1 cellular context compared by ENCODE assay signal in genomic region chr20:3470627-3471396, GRCh38.
TF ChIP-seq lines count a peak whose summit lies in the region.

TSS of gene ATRN (plus strand) at chr20:3471018. CDS start at chr20:3471108, 90 bp downstream.

TF ChIP-seq in GM12878, 131 proteins besides CTCF, POLR2A, EP300 and RAD21 (continued from another document):
- 0 out of 2 replicates have a peak, but pooled peaks have one; percentile 6 for TF ChIP-seq REST (IDR thresholded peaks at IDR 0.05; ENCODE audit: low read depth, low read length)
- peak; percentile 48; the same call in 1 of the 2 replicates for TF ChIP-seq NBN (IDR thresholded peaks at IDR 0.05)
- TF ChIP-seq RUNX3 (IDR thresholded peaks at IDR 0.05; ENCODE audit: low read length) = peak; percentile 65
- TF ChIP-seq RCOR1 (conservative IDR thresholded peaks at IDR 0.05; ENCODE audit: low read depth, low read length) = 0 out of 2 replicates have a peak, but pooled peaks have one; percentile 41
- TF ChIP-seq EGR1 (IDR thresholded peaks at IDR 0.05; ENCODE audit: borderline replicate concordance in 1 of 2, low read depth in 2 of 2, low read length in 2 of 2) = peak; percentile 97 to 100
- peak; percentile 68; the same call in 1 of the 2 replicates for TF ChIP-seq STAT1 (conservative IDR thresholded peaks at IDR 0.05)
- TF ChIP-seq FOXK2 (IDR thresholded peaks at IDR 0.05) = no peak
- TF ChIP-seq BHLHE40 (IDR thresholded peaks at IDR 0.05; ENCODE audit: borderline replicate concordance in 1 of 2, low read depth in 2 of 2, low read length in 1 of 2) = peak; percentile 77 to 92
- peak; percentile 85; the same call in 1 of the 2 replicates for TF ChIP-seq SMAD5 (IDR thresholded peaks at IDR 0.05; ENCODE audit: low read depth)
- TF ChIP-seq CREB1 (IDR thresholded peaks at IDR 0.05; ENCODE audit: low read depth) = peak; percentile 79
- no peak for TF ChIP-seq JUNB (IDR thresholded peaks at IDR 0.05)
- TF ChIP-seq IKZF1 (conservative IDR thresholded peaks at IDR 0.05) = peak; percentile 85
- peak; percentile 85 for TF ChIP-seq GATAD2B (conservative IDR thresholded peaks at IDR 0.05; ENCODE audit: low read depth)
- peak; percentile 69; the same call in 1 of the 2 replicates for TF ChIP-seq TBL1XR1 (IDR thresholded peaks at IDR 0.05; ENCODE audit: low read depth, low read length)
- 0 out of 2 replicates have a peak, but pooled peaks have one; percentile 40 for TF ChIP-seq CHD2 (IDR thresholded peaks at IDR 0.05; ENCODE audit: borderline replicate concordance, low read depth, low read length)
- TF ChIP-seq POU2F2 (IDR thresholded peaks at IDR 0.05; ENCODE audit: borderline replicate concordance, low read depth, low read length) = 0 out of 3 replicates have a peak, but pooled peaks have one; percentile 36
- TF ChIP-seq MEF2A (IDR thresholded peaks at IDR 0.05; ENCODE audit: insufficient read depth, low read depth, low read length) = 0 out of 2 replicates have a peak, but pooled peaks have one; percentile 18
- 0 out of 2 replicates have a peak, but pooled peaks have one; percentile 4 for TF ChIP-seq RB1 (IDR thresholded peaks at IDR 0.05; ENCODE audit: borderline replicate concordance)
- 0 out of 2 replicates have a peak, but pooled peaks have one; percentile 60 for TF ChIP-seq MLLT1 (IDR thresholded peaks at IDR 0.05)
- peak; percentile 61; the same call in 1 of the 2 replicates for TF ChIP-seq TARDBP (IDR thresholded peaks at IDR 0.05; ENCODE audit: borderline replicate concordance)
- no peak for TF ChIP-seq ZBTB11 (CRISPR knock-in tag; IDR thresholded peaks at IDR 0.05)
- peak; percentile 68; the same call in 1 of the 2 replicates for TF ChIP-seq BACH1 (IDR thresholded peaks at IDR 0.05; ENCODE audit: borderline replicate concordance)
- TF ChIP-seq MXI1 (IDR thresholded peaks at IDR 0.05; ENCODE audit: low read depth, low read length) = no peak
- TF ChIP-seq MYB (IDR thresholded peaks at IDR 0.05; ENCODE audit: borderline replicate concordance, low read depth, low read length) = no peak
- TF ChIP-seq HCFC1 (IDR thresholded peaks at IDR 0.05; ENCODE audit: low read length) = peak; percentile 64
- TF ChIP-seq KLF5 (IDR thresholded peaks at IDR 0.05; ENCODE audit: partially characterized antibody) = peak; percentile 40
- TF ChIP-seq POLR2AphosphoS5 (IDR thresholded peaks at IDR 0.05; ENCODE audit: low read length) = peak; percentile 95
- peak; percentile 45 for TF ChIP-seq BCL3 (IDR thresholded peaks at IDR 0.05; ENCODE audit: borderline replicate concordance, insufficient read depth, low read depth, low read length, poor library complexity, severe bottlenecking)
- TF ChIP-seq SP1 (IDR thresholded peaks at IDR 0.05; ENCODE audit: low read depth, low read length) = peak; percentile 79
- TF ChIP-seq ZNF207 (IDR thresholded peaks at IDR 0.05; ENCODE audit: borderline replicate concordance) = 0 out of 2 replicates have a peak, but pooled peaks have one; percentile 22
- TF ChIP-seq KAT2A (conservative IDR thresholded peaks at IDR 0.05; ENCODE audit: control insufficient read depth, low read depth, low read length) = no peak
- peak; percentile 58; the same call in 1 of the 2 replicates for TF ChIP-seq MAX (IDR thresholded peaks at IDR 0.05; ENCODE audit: low read depth, low read length)
- TF ChIP-seq NR2C1 (IDR thresholded peaks at IDR 0.05) = peak; percentile 62
- peak; percentile 33 for TF ChIP-seq CBFB (IDR thresholded peaks at IDR 0.05; ENCODE audit: low read depth)
- TF ChIP-seq NRF1 (conservative IDR thresholded peaks at IDR 0.05; ENCODE audit: low read depth, low read length) = peak; percentile 50
- TF ChIP-seq RELA (IDR thresholded peaks at IDR 0.05; ENCODE audit: borderline replicate concordance, partially characterized antibody) = no peak
- peak; percentile 33 for TF ChIP-seq SIX5 (IDR thresholded peaks at IDR 0.05; ENCODE audit: low read depth, low read length, severe bottlenecking)
- TF ChIP-seq FOXM1 (IDR thresholded peaks at IDR 0.05; ENCODE audit: low read depth, low read length) = no peak
- TF ChIP-seq DPF2 (IDR thresholded peaks at IDR 0.05) = peak; percentile 78; the same call in 1 of the 2 replicates
- no peak for TF ChIP-seq HDAC6 (IDR thresholded peaks at IDR 0.05; ENCODE audit: unreplicated experiment)
- TF ChIP-seq TCF12 (IDR thresholded peaks at IDR 0.05; ENCODE audit: low read depth, low read length) = no peak
- peak; percentile 84 for TF ChIP-seq NKRF (conservative IDR thresholded peaks at IDR 0.05)
